22 cellular contexts compared by ENCODE assay signal in the genomic region with DNA sequence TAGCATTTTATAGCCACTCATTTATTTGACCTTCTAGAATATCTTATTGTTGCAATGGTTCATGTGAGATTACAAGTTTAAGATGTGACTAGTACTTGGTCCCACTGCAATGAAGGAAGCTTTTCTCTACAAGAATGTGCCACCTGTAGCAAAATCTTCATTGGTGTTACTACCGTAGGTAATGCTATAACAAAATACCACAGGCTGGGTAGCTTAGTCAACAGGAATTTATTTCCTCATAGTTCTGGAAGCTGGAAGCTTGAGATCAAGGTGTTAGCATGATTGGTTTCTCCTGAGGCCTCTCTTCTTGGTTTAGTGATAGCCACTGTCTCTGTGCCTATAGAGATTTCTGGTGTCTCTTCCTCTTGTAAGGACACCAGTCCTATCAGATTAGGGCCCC.
"Had no signal": no experiment of that assay in that cellular context is flagged by ENCODE, and none has a peak within 500 bp of the region (broad histone marks: within the 10 kb centered on the region; RNA-seq: fewer than 3 reads in every experiment).

No MANE protein-coding gene starts in this region.

- H3K27ac ChIP-seq: esophagus squamous epithelium, gastroesophageal sphincter, ovary, stomach had no signal

- FAIRE-seq: colon, keratinocyte, urothelium cell line had no signal

- DNase-seq: effector memory CD8-positive, alpha-beta T cell; esophagus squamous epithelium; foreskin fibroblast; immature natural killer cell; left colon; left ventricle myocardium superior; naive thymus-derived CD8-positive, alpha-beta T cell; ovary; right cardiac atrium; small intestine; stimulated activated CD4-positive, alpha-beta T cell treated with anti-CD3 and anti-CD28 coated beads, Interleukin-12 subunit alpha, Interleukin-12 subunit beta, amount 100 ng/mL, for 4 hours; stimulated activated naive CD4-positive, alpha-beta T cell; stomach; substantia nigra had no signal

- H3K9me3 ChIP-seq: esophagus squamous epithelium, gastroesophageal sphincter, ovary, stomach had no signal

- H3K36me3 Mint-ChIP-seq: immature natural killer cell; naive thymus-derived CD8-positive, alpha-beta T cell; type B pancreatic cell had no signal

- H3K4me3 Mint-ChIP-seq: dendritic cell treated with granulocyte-macrophage colony-stimulating factor and Interleukin-4, amounts not matched to agents 40 ng/mL and 50 ng/mL, for 4 days; effector memory CD8-positive, alpha-beta T cell; immature natural killer cell; naive thymus-derived CD8-positive, alpha-beta T cell; neural crest cell; type B pancreatic cell had no signal

- H3K36me3 ChIP-seq: esophagus squamous epithelium, gastroesophageal sphincter, ovary, stomach had no signal

- H3K9me3 Mint-ChIP-seq: dendritic cell treated with granulocyte-macrophage colony-stimulating factor and Interleukin-4, amounts not matched to agents 40 ng/mL and 50 ng/mL, for 4 days; effector memory CD8-positive, alpha-beta T cell; neural crest cell; type B pancreatic cell had no signal

- ATAC-seq: effector memory CD8-positive, alpha-beta T cell; gastroesophageal sphincter; left colon; left ventricle myocardium superior; naive thymus-derived CD8-positive, alpha-beta T cell; right cardiac atrium had no signal

- H3K27me3 Mint-ChIP-seq: dendritic cell treated with granulocyte-macrophage colony-stimulating factor and Interleukin-4, amounts not matched to agents 40 ng/mL and 50 ng/mL, for 4 days; effector memory CD8-positive, alpha-beta T cell; naive thymus-derived CD8-positive, alpha-beta T cell; type B pancreatic cell had no signal

- H3K4me1 Mint-ChIP-seq: immature natural killer cell; naive thymus-derived CD8-positive, alpha-beta T cell had no signal

- H3K27me3 ChIP-seq: esophagus squamous epithelium, gastroesophageal sphincter, ovary, stomach had no signal

- H3K4me1 ChIP-seq: esophagus squamous epithelium, gastroesophageal sphincter, stomach had no signal

- H3K27ac Mint-ChIP-seq: dendritic cell treated with granulocyte-macrophage colony-stimulating factor and Interleukin-4, amounts not matched to agents 40 ng/mL and 50 ng/mL, for 4 days; effector memory CD8-positive, alpha-beta T cell; immature natural killer cell; naive thymus-derived CD8-positive, alpha-beta T cell; type B pancreatic cell had no signal

- H3K4me3 ChIP-seq: esophagus squamous epithelium, gastroesophageal sphincter, lung, ovary, stomach had no signal
